9 cellular contexts compared by ENCODE assay signal in the genomic region with DNA sequence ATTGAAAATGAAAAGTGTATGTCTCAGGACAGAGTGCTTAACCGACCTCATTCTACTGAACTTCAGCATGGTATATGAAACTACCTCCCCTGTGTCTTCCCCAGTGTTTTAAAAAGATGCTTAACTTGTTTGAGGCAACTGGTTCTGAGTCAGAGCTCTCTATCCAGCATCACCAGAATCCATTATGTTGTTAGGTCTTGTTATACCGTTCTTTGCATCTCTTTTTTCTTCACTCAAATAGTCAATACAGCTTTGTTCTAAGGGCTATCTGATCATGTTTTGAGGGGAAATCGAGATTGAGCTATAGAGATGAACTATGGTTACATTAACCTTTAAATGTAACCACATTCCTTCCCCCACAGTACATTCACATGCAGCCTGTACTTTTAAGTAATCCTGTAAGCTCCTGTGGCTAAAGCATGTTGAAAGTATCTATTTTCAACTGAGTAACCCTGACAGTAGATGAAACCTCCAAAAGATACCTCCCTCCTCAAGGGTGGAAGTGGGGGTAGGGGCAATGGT.
A peak's percentile ranks its signal among the peaks of the same experiment; 100 is the strongest.
DNase-seq lines count a peak whose midpoint lies in the region; ATAC-seq, FAIRE-seq and TF ChIP-seq lines count a peak whose summit lies in the region.
"Had no signal": no experiment of that assay in that cellular context is flagged by ENCODE, and none has a peak within 500 bp of the region (broad histone marks: within the 10 kb centered on the region; RNA-seq: fewer than 3 reads in every experiment).

No MANE protein-coding gene starts in this region.

- no peaks in the 10 kb centered on the region for H3K27me3 Mint-ChIP-seq in activated naive CD8-positive, alpha-beta T cell treated with anti-CD3 and anti-CD28 coated beads, Interleukin-2, amount 10 ng/mL, durations not matched to agents 7 days and 5 days

- no peaks in the 10 kb centered on the region for H3K9me3 Mint-ChIP-seq in activated naive CD8-positive, alpha-beta T cell treated with anti-CD3 and anti-CD28 coated beads, Interleukin-2, amount 10 ng/mL, durations not matched to agents 7 days and 5 days

- POLR2A ChIA-PET in activated naive CD8-positive, alpha-beta T cell treated with anti-CD3 and anti-CD28 coated beads, Interleukin-2, amount 10 ng/mL, durations not matched to agents 7 days and 5 days (lab: Charles Lee), result no interaction called here

- H3K4me1 Mint-ChIP-seq in activated naive CD8-positive, alpha-beta T cell treated with anti-CD3 and anti-CD28 coated beads, Interleukin-2, amount 10 ng/mL, durations not matched to agents 7 days and 5 days, result peaks cover 37% of the 10 kb centered on the region

- ATAC-seq in GM21360 (IDR thresholded peaks at IDR 0.05; ENCODE audit: unreplicated experiment), result peak; percentile 56
- peak; percentile 50 for ATAC-seq in HG03135 (IDR thresholded peaks at IDR 0.05; ENCODE audit: unreplicated experiment)
- ATAC-seq in activated naive CD8-positive, alpha-beta T cell treated with anti-CD3 and anti-CD28 coated beads, Interleukin-2, amount 10 ng/mL, durations not matched to agents 7 days and 5 days (ENCODE audit: low read depth), result peak; percentile 78

- no peak for DNase-seq in GM12892 (ENCODE audit: insufficient read length)
- no peak for DNase-seq in activated naive CD8-positive, alpha-beta T cell treated with anti-CD3 and anti-CD28 coated beads, Interleukin-2, amount 10 ng/mL, durations not matched to agents 7 days and 5 days
- no peak for DNase-seq in NCI-H2171 (lab: John Stamatoyannopoulos, UW)
- no peak for DNase-seq in SW 1271 (lab: John Stamatoyannopoulos, UW)
- no peak for DNase-seq in NCI-H526 treated with DMSO at 0.1 percent for 48 hours (lab: John Stamatoyannopoulos, UW)
- no peak for DNase-seq in EL
- DNase-seq: DMS153 had no signal

- peak; percentile 87 for FAIRE-seq in GM12892 (lab: Jason Lieb, UNC)

- peak overlapping the region; percentile 50 for H3K4me3 Mint-ChIP-seq in activated naive CD8-positive, alpha-beta T cell treated with anti-CD3 and anti-CD28 coated beads, Interleukin-2, amount 10 ng/mL, durations not matched to agents 7 days and 5 days

- H3K36me3 Mint-ChIP-seq in activated naive CD8-positive, alpha-beta T cell treated with anti-CD3 and anti-CD28 coated beads, Interleukin-2, amount 10 ng/mL, durations not matched to agents 7 days and 5 days, result peaks cover 3% of the 10 kb centered on the region

- H3K27ac Mint-ChIP-seq in activated naive CD8-positive, alpha-beta T cell treated with anti-CD3 and anti-CD28 coated beads, Interleukin-2, amount 10 ng/mL, durations not matched to agents 7 days and 5 days, result peak overlapping the region; percentile 7

- TF ChIP-seq POLR2A in GM12892 (IDR thresholded peaks at IDR 0.05; ENCODE audit: low read depth, low read length), result no peak
